Comparison of ENCODE assay signal across 2 cellular contexts in the genomic region with DNA sequence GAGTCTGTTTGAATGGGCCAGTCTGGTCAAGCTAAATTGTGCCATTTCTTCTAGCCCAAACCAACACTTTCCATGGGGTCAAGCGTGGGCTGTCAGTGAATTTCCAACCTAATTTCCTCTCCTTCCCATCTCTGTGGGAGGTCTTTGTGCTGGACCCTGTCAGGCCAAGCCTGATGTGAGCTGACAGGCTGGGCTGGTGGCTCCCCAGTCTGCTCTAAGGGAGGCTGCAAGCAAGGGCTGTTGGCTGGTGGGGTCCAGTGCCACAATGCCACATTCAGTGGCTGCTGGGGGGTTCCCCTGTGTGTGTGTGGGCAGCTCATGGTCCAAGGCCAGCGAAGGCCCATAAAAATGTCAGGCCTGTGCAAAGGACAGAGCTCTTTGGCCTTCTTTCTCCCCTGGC.
TF ChIP-seq lines count a peak whose summit lies in the region.

No MANE protein-coding gene starts in this region.

TF ChIP-seq in HepG2, 621 proteins besides CTCF, POLR2A, EP300 and RAD21:
- no peak for TF ChIP-seq ZFAT (CRISPR knock-in tag; conservative IDR thresholded peaks at IDR 0.05)
- TF ChIP-seq, protein P1, sequence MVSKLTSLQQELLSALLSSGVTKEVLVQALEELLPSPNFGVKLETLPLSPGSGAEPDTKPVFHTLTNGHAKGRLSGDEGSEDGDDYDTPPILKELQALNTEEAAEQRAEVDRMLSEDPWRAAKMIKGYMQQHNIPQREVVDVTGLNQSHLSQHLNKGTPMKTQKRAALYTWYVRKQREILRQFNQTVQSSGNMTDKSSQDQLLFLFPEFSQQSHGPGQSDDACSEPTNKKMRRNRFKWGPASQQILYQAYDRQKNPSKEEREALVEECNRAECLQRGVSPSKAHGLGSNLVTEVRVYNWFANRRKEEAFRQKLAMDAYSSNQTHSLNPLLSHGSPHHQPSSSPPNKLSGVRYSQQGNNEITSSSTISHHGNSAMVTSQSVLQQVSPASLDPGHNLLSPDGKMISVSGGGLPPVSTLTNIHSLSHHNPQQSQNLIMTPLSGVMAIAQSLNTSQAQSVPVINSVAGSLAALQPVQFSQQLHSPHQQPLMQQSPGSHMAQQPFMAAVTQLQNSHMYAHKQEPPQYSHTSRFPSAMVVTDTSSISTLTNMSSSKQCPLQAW (CRISPR knock-in tag; IDR thresholded peaks at IDR 0.05) = 0 out of 2 replicates have a peak, but pooled peaks have one; percentile 16
TF ChIP-seq in HepG2: peak in this region for 1.

TF ChIP-seq in H1, 55 proteins besides CTCF, POLR2A, EP300 and RAD21:
- TF ChIP-seq SIN3A (conservative IDR thresholded peaks at IDR 0.05 in 1 of 2, IDR thresholded peaks at IDR 0.05 in 1 of 2; ENCODE audit: low read depth in 1 of 2, low read length in 2 of 2) = 0 out of 4 replicates have a peak, but pooled peaks of 1 of the 2 experiments have one; percentile 27
- TF ChIP-seq JUND (IDR thresholded peaks at IDR 0.05; ENCODE audit: low read length) = no peak
